ENCODE assay signal across 8 cellular contexts in genomic region chr1:156282479-156283222, GRCh38. TPM values are rescaled to one million over a fixed set of nuclear protein-coding genes. Genes with fewer than 3 reads are reported as not detected.
DNase-seq lines count a peak whose midpoint lies in the region; ATAC-seq and TF ChIP-seq lines count a peak whose summit lies in the region.

A gene with protein sequence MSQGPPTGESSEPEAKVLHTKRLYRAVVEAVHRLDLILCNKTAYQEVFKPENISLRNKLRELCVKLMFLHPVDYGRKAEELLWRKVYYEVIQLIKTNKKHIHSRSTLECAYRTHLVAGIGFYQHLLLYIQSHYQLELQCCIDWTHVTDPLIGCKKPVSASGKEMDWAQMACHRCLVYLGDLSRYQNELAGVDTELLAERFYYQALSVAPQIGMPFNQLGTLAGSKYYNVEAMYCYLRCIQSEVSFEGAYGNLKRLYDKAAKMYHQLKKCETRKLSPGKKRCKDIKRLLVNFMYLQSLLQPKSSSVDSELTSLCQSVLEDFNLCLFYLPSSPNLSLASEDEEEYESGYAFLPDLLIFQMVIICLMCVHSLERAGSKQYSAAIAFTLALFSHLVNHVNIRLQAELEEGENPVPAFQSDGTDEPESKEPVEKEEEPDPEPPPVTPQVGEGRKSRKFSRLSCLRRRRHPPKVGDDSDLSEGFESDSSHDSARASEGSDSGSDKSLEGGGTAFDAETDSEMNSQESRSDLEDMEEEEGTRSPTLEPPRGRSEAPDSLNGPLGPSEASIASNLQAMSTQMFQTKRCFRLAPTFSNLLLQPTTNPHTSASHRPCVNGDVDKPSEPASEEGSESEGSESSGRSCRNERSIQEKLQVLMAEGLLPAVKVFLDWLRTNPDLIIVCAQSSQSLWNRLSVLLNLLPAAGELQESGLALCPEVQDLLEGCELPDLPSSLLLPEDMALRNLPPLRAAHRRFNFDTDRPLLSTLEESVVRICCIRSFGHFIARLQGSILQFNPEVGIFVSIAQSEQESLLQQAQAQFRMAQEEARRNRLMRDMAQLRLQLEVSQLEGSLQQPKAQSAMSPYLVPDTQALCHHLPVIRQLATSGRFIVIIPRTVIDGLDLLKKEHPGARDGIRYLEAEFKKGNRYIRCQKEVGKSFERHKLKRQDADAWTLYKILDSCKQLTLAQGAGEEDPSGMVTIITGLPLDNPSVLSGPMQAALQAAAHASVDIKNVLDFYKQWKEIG (minus strand): TSS chr1:156282825. CDS start chr1:156282680, 145 bp downstream.

- peaks cover 2% of the 10 kb centered on the region for H3K36me3 ChIP-seq in kidney epithelial cell (ENCODE audit: control insufficient read depth, insufficient read depth, low read length)

- peak; percentile 98 for TF ChIP-seq POLR2A in GM19193 (IDR thresholded peaks at IDR 0.05; ENCODE audit: extremely low read depth, insufficient read depth, insufficient read length)

- H3K4me3 ChIP-seq in kidney epithelial cell (ENCODE audit: low read depth, low read length): peak within 1 kb of the TSS; percentile 71

- H3K9me3 Mint-ChIP-seq in chondrocyte (ENCODE audit: low read depth): no peaks in the 10 kb centered on the region

- peaks cover 38% of the 10 kb centered on the region for H3K4me1 Mint-ChIP-seq in chondrocyte (ENCODE audit: low read depth)

- no peaks in the 10 kb centered on the region for H3K27me3 ChIP-seq in kidney epithelial cell (ENCODE audit: control insufficient read depth, insufficient read depth, low read length)

- peaks cover 8% of the 10 kb centered on the region for H3K36me3 Mint-ChIP-seq in chondrocyte (ENCODE audit: low read depth)

- ATAC-seq in HG03439 (IDR thresholded peaks at IDR 0.05; ENCODE audit: unreplicated experiment): peak; percentile 78

- DNase-seq in AML-193 (lab: John Stamatoyannopoulos, UW): peak; percentile 97 to 98
- peak; percentile 99 for DNase-seq in NCI-H510A treated with DMSO at 0.1 percent for 48 hours (lab: John Stamatoyannopoulos, UW)
- DNase-seq in activated CD4-positive, alpha-beta T cell treated with anti-CD3 and anti-CD28 coated beads for 24 hours (ENCODE audit: low read depth in 2 of 2): peak; percentile 88 to 92
- DNase-seq in chondrocyte (ENCODE audit: low spot score): peak; percentile 97
- peak; percentile 94 for DNase-seq in kidney epithelial cell (ENCODE audit: low read depth)
- DNase-seq in stimulated activated CD4-positive, alpha-beta T cell treated with anti-CD3 and anti-CD28 coated beads, Interleukin-15, amount 100 ng/mL, for 48 hours (ENCODE audit: low read depth in 2 of 2): peak; percentile 94 to 97

- TF ChIP-seq CTCF in chondrocyte (IDR thresholded peaks at IDR 0.05) (no peak), kidney epithelial cell (IDR thresholded peaks at IDR 0.05; ENCODE audit: insufficient read depth, low read length, poor library complexity, severe bottlenecking) (no peak)

- H3K27me3 Mint-ChIP-seq in chondrocyte (ENCODE audit: low read depth): no peaks in the 10 kb centered on the region

- H3K27ac Mint-ChIP-seq in chondrocyte (ENCODE audit: unreplicated experiment): peak within 1 kb of the TSS; percentile 95

- peak within 1 kb of the TSS; percentile 97 for H3K4me3 Mint-ChIP-seq in chondrocyte (ENCODE audit: unreplicated experiment)

RNA-seq across cellular contexts. Expression of the gene that starts here (rescaled TPM):
- total RNA-seq in chondrocyte (65.9 to 76.1 TPM (median 73.5 TPM) in 3 replicates), kidney epithelial cell (84.4 and 88.7 TPM in 2 replicates)

Comparison
In these comparisons a context has a peak if more than half of its experiments do, and no peak if none do; other contexts are left out.
1. Peak in every context shown above with its lines: DNase-seq, ATAC-seq and H3K4me3 ChIP-seq.